ENCODE assay signal across 30 cellular contexts in the genomic region with DNA sequence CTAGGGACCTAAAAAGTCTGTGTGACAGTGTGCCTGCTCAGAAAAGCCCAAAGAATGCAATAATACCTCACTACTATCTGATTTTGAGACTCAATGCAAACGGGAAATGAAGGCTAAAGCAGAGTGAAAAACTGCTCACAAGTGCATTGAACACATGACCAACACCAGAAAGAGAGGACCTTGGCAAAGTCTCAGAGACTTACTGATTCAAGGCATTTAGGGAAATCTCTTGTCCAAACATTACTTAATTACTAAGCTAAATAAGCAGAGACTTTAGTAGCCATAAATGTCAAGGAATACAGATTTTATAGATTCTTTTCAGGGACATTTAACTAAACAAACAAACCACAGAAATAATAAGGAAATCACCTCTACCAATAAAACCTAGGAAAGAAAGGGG.
"Had no signal": no experiment of that assay in that cellular context is flagged by ENCODE, and none has a peak within 500 bp of the region (broad histone marks: within the 10 kb centered on the region; RNA-seq: fewer than 3 reads in every experiment).

No MANE protein-coding gene starts in this region.

- H3K27ac Mint-ChIP-seq: activated CD4-positive, alpha-beta memory T cell treated with anti-CD3 and anti-CD28 coated beads, Interleukin-2, amount 10 ng/mL, durations not matched to agents 7 days and 5 days; activated naive CD4-positive, alpha-beta T cell treated with anti-CD3 and anti-CD28 coated beads, Interleukin-2, amount 50 U/mL, for 24 hours; activated naive CD8-positive, alpha-beta T cell treated with anti-CD3 and anti-CD28 coated beads, Interleukin-2, amount 10 ng/mL, durations not matched to agents 7 days and 5 days; activated T-cell treated with anti-CD3 and anti-CD28 coated beads, Interleukin-2, amount 50 U/mL, for 24 hours; activated T-helper 2 cell treated with anti-CD3 and anti-CD28 coated beads, Interferon-gamma antibody, Interleukin-2, Interleukin-4, amounts not matched to agents 10 μg/mL and 5 μg/mL and 100 μg/mL, durations not matched to agents 14 hours and 24 hours and 36 hours; brain had no signal

- H3K9me3 ChIP-seq: ascending aorta had no signal

- H3K4me3 ChIP-seq: ascending aorta had no signal

- H3K27ac ChIP-seq: ascending aorta, WERI-Rb-1 had no signal

- DNase-seq: activated CD4-positive, alpha-beta memory T cell treated with anti-CD3 and anti-CD28 coated beads, Interleukin-2, amount 10 ng/mL, durations not matched to agents 7 days and 5 days; activated CD4-positive, alpha-beta T cell treated with anti-CD3 and anti-CD28 coated beads for 1 hour; activated CD4-positive, alpha-beta T cell treated with anti-CD3 and anti-CD28 coated beads for 48 hours; activated CD4-positive, CD25-positive, alpha-beta regulatory T cell; activated gamma-delta T cell; activated naive CD4-positive, alpha-beta T cell treated with Interleukin-2 at 50 U/mL for 16 hours; activated naive CD8-positive, alpha-beta T cell treated with anti-CD3 and anti-CD28 coated beads, Interleukin-2, amount 10 ng/mL, durations not matched to agents 7 days and 5 days; activated T-cell treated with anti-CD3 and anti-CD28 coated beads, Interleukin-2, amount 50 U/mL, for 24 hours; amygdala; caudate nucleus; cerebellar nuclear complex; Karpas-422; NCI-H1092 treated with DMSO at 0.1 percent for 48 hours; NCI-H1417 treated with DMSO at 0.1 percent for 48 hours; NCI-H187 treated with DMSO at 0.1 percent for 48 hours; NCI-H2081; NCI-H2171 treated with DMSO at 0.1 percent for 48 hours; NCI-H2227 treated with DMSO at 0.1 percent for 48 hours; NCI-H446; NCI-H510A treated with DMSO at 0.1 percent for 48 hours; NCI-H526 treated with DMSO at 0.1 percent for 48 hours; Right ventricle myocardium superior; SW 1271; T1000; WERI-Rb-1 had no signal

- H3K27me3 Mint-ChIP-seq: activated CD4-positive, alpha-beta memory T cell treated with anti-CD3 and anti-CD28 coated beads, Interleukin-2, amount 10 ng/mL, durations not matched to agents 7 days and 5 days; activated naive CD4-positive, alpha-beta T cell treated with anti-CD3 and anti-CD28 coated beads, Interleukin-2, amount 50 U/mL, for 24 hours; activated naive CD8-positive, alpha-beta T cell treated with anti-CD3 and anti-CD28 coated beads, Interleukin-2, amount 10 ng/mL, durations not matched to agents 7 days and 5 days; activated T-cell treated with anti-CD3 and anti-CD28 coated beads, Interleukin-2, amount 50 U/mL, for 24 hours; brain had no signal

- H3K4me1 Mint-ChIP-seq: activated CD4-positive, alpha-beta memory T cell treated with anti-CD3 and anti-CD28 coated beads, Interleukin-2, amount 10 ng/mL, durations not matched to agents 7 days and 5 days; activated naive CD4-positive, alpha-beta T cell treated with anti-CD3 and anti-CD28 coated beads, Interleukin-2, amount 50 U/mL, for 24 hours; activated naive CD8-positive, alpha-beta T cell treated with anti-CD3 and anti-CD28 coated beads, Interleukin-2, amount 10 ng/mL, durations not matched to agents 7 days and 5 days; brain had no signal

- H3K36me3 ChIP-seq: ascending aorta, WERI-Rb-1 had no signal

- H3K4me3 Mint-ChIP-seq: activated CD4-positive, alpha-beta memory T cell treated with anti-CD3 and anti-CD28 coated beads, Interleukin-2, amount 10 ng/mL, durations not matched to agents 7 days and 5 days; activated naive CD4-positive, alpha-beta T cell treated with anti-CD3 and anti-CD28 coated beads, Interleukin-2, amount 50 U/mL, for 24 hours; activated naive CD8-positive, alpha-beta T cell treated with anti-CD3 and anti-CD28 coated beads, Interleukin-2, amount 10 ng/mL, durations not matched to agents 7 days and 5 days; activated T-cell treated with anti-CD3 and anti-CD28 coated beads, Interleukin-2, amount 50 U/mL, for 24 hours; brain had no signal

- FAIRE-seq: bronchial epithelial cell had no signal

- H3K4me1 ChIP-seq: ascending aorta had no signal

- H3K27me3 ChIP-seq: ascending aorta had no signal

- H3K36me3 Mint-ChIP-seq: activated naive CD4-positive, alpha-beta T cell treated with anti-CD3 and anti-CD28 coated beads, Interleukin-2, amount 50 U/mL, for 24 hours; activated naive CD8-positive, alpha-beta T cell treated with anti-CD3 and anti-CD28 coated beads, Interleukin-2, amount 10 ng/mL, durations not matched to agents 7 days and 5 days; brain had no signal
